In genomic region chr15:72233759-72234158, GRCh38 we compare ENCODE assay signal across 20 cellular contexts. TPM values are rescaled to one million over a fixed set of nuclear protein-coding genes. Genes with fewer than 3 reads are reported as not detected.
"Had no signal": no experiment of that assay in that cellular context is flagged by ENCODE, and none has a peak within 500 bp of the region (broad histone marks: within the 10 kb centered on the region; RNA-seq: fewer than 3 reads in every experiment).

No MANE protein-coding gene starts in this region.

- H3K27ac ChIP-seq: hepatocyte, lower lobe of right lung had no signal

- DNase-seq: activated B cell treated with CpG ODN at 0.5 μM for 24 hours; activated CD4-positive, alpha-beta T cell treated with anti-CD3 and anti-CD28 coated beads for 36 hours; activated CD4-positive, alpha-beta T cell treated with anti-CD3 and anti-CD28 coated beads, Interleukin-2, amount 50 U/mL, for 4 hours; activated CD8-positive, alpha-beta memory T cell treated with anti-CD3 and anti-CD28 coated beads for 24 hours; activated CD8-positive, alpha-beta memory T cell treated with anti-CD3 and anti-CD28 coated beads, Interleukin-2, amount 50 U/mL, for 48 hours; activated naive CD4-positive, alpha-beta T cell treated with anti-CD3 and anti-CD28 coated beads, Interleukin-2, amount 50 U/mL, for 16 hours; activated T-cell treated with anti-CD3 and anti-CD28 coated beads, Interleukin-2, amount 50 U/mL, for 4 hours; aorta; effector memory CD4-positive, alpha-beta T cell; foreskin melanocyte; immature natural killer cell; lower lobe of right lung; naive thymus-derived CD4-positive, alpha-beta T cell; spleen; stimulated activated CD4-positive, alpha-beta T cell treated with anti-CD3 and anti-CD28 coated beads, Interleukin-4, amount 100 ng/mL, for 1 hour; stimulated activated naive CD8-positive, alpha-beta T cell treated with anti-CD3 and anti-CD28 coated beads, Interleukin-15, Interleukin-2, amounts not matched to agents 100 U/mL and 50 U/mL, for 24 hours; T1000; upper lobe of left lung had no signal

- ATAC-seq: activated CD4-positive, alpha-beta T cell treated with anti-CD3 and anti-CD28 coated beads for 36 hours; activated T-cell treated with anti-CD3 and anti-CD28 coated beads, Interleukin-2, amount 50 U/mL, for 4 hours; left lobe of liver; lower lobe of right lung; naive thymus-derived CD4-positive, alpha-beta T cell; stimulated activated naive CD8-positive, alpha-beta T cell treated with anti-CD3 and anti-CD28 coated beads, Interleukin-15, Interleukin-2, amounts not matched to agents 100 U/mL and 50 U/mL, for 24 hours had no signal

- H3K4me2 ChIP-seq: hepatocyte had no signal

- H3K9me3 ChIP-seq: lower lobe of right lung, spleen, upper lobe of left lung had no signal

- H3K36me3 ChIP-seq: lower lobe of right lung had no signal

- H3K27me3 ChIP-seq: hepatocyte, spleen, upper lobe of left lung had no signal

- H3K4me3 ChIP-seq: hepatocyte, lower lobe of right lung, spleen, upper lobe of left lung had no signal

RNA-seq across cellular contexts. Expression of gene GRAMD2A, which starts 36.2 kb away (rescaled TPM):
- polyA plus RNA-seq: immature natural killer cell; naive thymus-derived CD4-positive, alpha-beta T cell had no signal
